In the genomic region with DNA sequence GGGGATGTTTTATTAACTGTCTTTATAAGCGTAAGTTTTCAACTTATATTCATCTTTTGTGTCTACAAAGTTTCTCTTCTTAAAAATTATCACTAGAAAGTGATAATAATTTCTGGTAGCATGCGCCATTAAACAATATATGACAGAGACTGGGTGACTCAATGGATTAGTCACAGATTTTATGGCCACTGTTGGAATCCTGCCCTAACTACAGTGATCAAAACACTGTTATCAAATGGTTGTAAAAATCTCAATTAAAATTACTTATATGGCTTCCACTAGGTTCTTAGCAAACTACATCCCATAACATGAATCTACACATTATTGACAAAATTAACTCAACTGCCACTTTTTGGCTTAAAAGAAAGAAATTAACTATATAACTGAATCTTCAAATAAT, we compare ENCODE assay signal across 28 cellular contexts.
DNase-seq lines count a peak whose midpoint lies in the region; ATAC-seq, FAIRE-seq and TF ChIP-seq lines count a peak whose summit lies in the region.
"Had no signal": no experiment of that assay in that cellular context is flagged by ENCODE, and none has a peak within 500 bp of the region (broad histone marks: within the 10 kb centered on the region; RNA-seq: fewer than 3 reads in every experiment).

No MANE protein-coding gene starts in this region.

- no peaks in the 10 kb centered on the region for H3K79me1 ChIP-seq in mesenchymal stem cell (replicated peaks; ENCODE audit: low read length, poor library complexity, severe bottlenecking)

- H2BK12ac ChIP-seq in mesenchymal stem cell (ENCODE audit: low read length in 2 of 2) = no peak overlapping the region

- H3K9ac ChIP-seq in HCT116 (ENCODE audit: low read length) = no peak overlapping the region
- H3K9ac ChIP-seq in mesenchymal stem cell (ENCODE audit: low read length) = no peak overlapping the region

- TF ChIP-seq POLR2A in HCT116 (IDR thresholded peaks at IDR 0.05; ENCODE audit: borderline replicate concordance, extremely low read depth, insufficient read depth, insufficient read length) = no peak

- CTCF ChIA-PET in HCT116 (lab: Charles Lee) = no interaction called here

- no peaks in the 10 kb centered on the region for H3K9me2 ChIP-seq in HCT116 (ENCODE audit: insufficient read depth)

- no peak overlapping the region for H2AFZ ChIP-seq in HCT116 (ENCODE audit: low read depth, low read length, poor library complexity, severe bottlenecking)
- H2AFZ ChIP-seq in mesenchymal stem cell (ENCODE audit: low read depth, low read length) = no peak overlapping the region
- H2AFZ ChIP-seq: PC-9 had no signal

- no peaks in the 10 kb centered on the region for H3K36me3 ChIP-seq in HCT116 (ENCODE audit: control insufficient read depth in 1 of 2, insufficient read depth in 2 of 2, low read length in 2 of 2)
- no peaks in the 10 kb centered on the region for H3K36me3 ChIP-seq in bronchial epithelial cell (ENCODE audit: control insufficient read depth, insufficient read depth, low read length)
- H3K36me3 ChIP-seq in mesenchymal stem cell (ENCODE audit: control insufficient read depth in 1 of 2, insufficient read depth in 2 of 2, low read depth in 1 of 2, low read length in 2 of 2) = no peaks in the 10 kb centered on the region
- no peaks in the 10 kb centered on the region for H3K36me3 ChIP-seq in aorta (ENCODE audit: control insufficient read depth in 1 of 2, insufficient read depth in 2 of 2, low read length in 1 of 2)
- H3K36me3 ChIP-seq: ovary, transverse colon had no signal

- H3K14ac ChIP-seq in mesenchymal stem cell (ENCODE audit: low read length in 2 of 2) = no peak overlapping the region

- no peaks in the 10 kb centered on the region for H3K36me3 Mint-ChIP-seq in effector memory CD8-positive, alpha-beta T cell (ENCODE audit: insufficient read depth)
- H3K36me3 Mint-ChIP-seq: activated CD4-positive, alpha-beta memory T cell treated with anti-CD3 and anti-CD28 coated beads for 36 hours; CD4-positive, CD25-positive, alpha-beta regulatory T cell; IgD-negative memory B cell; memory B cell; stimulated activated memory B cell treated with anti-CD40 and anti-IgM and Interleukin-4, amounts not matched to agents 10 μg/mL and 1 μg/mL and 100 μg/mL, for 72 hours had no signal

- H2BK15ac ChIP-seq in mesenchymal stem cell (ENCODE audit: low read depth, poor library complexity, severe bottlenecking) = no peak overlapping the region

- H3K9me3 Mint-ChIP-seq in effector memory CD8-positive, alpha-beta T cell = peaks cover 0 to 2% of the 10 kb centered on the region in 2 donors
- H3K9me3 Mint-ChIP-seq: activated CD4-positive, alpha-beta memory T cell treated with anti-CD3 and anti-CD28 coated beads for 36 hours; H9; memory B cell; neural crest cell; stimulated activated memory B cell treated with anti-CD40 and anti-IgM and Interleukin-4, amounts not matched to agents 10 μg/mL and 1 μg/mL and 100 μg/mL, for 72 hours had no signal

- BruUV-seq in HCT116 (replicated peaks; lab: Mats Ljungman, UMichigan) = no TSS peak

- H3K23ac ChIP-seq in mesenchymal stem cell (ENCODE audit: low read length in 2 of 2) = no peak overlapping the region

- POLR2A ChIA-PET in HCT116 (lab: Charles Lee) = no interaction called here

- no peak overlapping the region for H3K4me2 ChIP-seq in HCT116 (ENCODE audit: low read length)
- H3K4me2 ChIP-seq in mesenchymal stem cell (ENCODE audit: low read length, poor library complexity, severe bottlenecking) = no peak overlapping the region
- H3K4me2 ChIP-seq: PC-9 had no signal

- RAD21 ChIA-PET in HCT116 (lab: Charles Lee; ENCODE audit: low non-redundant PET in 1 of 2, low total read pairs in 2 of 2, uncharacterized antibody in 2 of 2, unreplicated experiment in 2 of 2) = no interaction called here

- intact Hi-C loops in HCT116 (cut with micrococcal nuclease) = no loop called here
- intact Hi-C loops in aorta (cut with DNase I) = no loop called here

- no peak overlapping the region for H4K8ac ChIP-seq in mesenchymal stem cell (ENCODE audit: low read length)

- H4K20me1 ChIP-seq in HCT116 (ENCODE audit: insufficient read depth) = no peaks in the 10 kb centered on the region

- no peaks in the 10 kb centered on the region for H3K27me3 Mint-ChIP-seq in effector memory CD8-positive, alpha-beta T cell
- H3K27me3 Mint-ChIP-seq: activated CD4-positive, alpha-beta memory T cell treated with anti-CD3 and anti-CD28 coated beads for 36 hours; CD4-positive, CD25-positive, alpha-beta regulatory T cell; IgD-negative memory B cell; memory B cell; stimulated activated memory B cell treated with anti-CD40 and anti-IgM and Interleukin-4, amounts not matched to agents 10 μg/mL and 1 μg/mL and 100 μg/mL, for 72 hours had no signal

- no peaks in the 10 kb centered on the region for H3K4me1 ChIP-seq in HCT116 (ENCODE audit: control insufficient read depth in 1 of 2, insufficient read depth in 2 of 2, low read length in 2 of 2)
- no peaks in the 10 kb centered on the region for H3K4me1 ChIP-seq in mesenchymal stem cell (ENCODE audit: control insufficient read depth, insufficient read depth, low read depth, low read length)
- H3K4me1 ChIP-seq in aorta (ENCODE audit: control insufficient read depth in 1 of 2, insufficient read depth in 2 of 2, low read length in 2 of 2) = no peaks in the 10 kb centered on the region
- H3K4me1 ChIP-seq: transverse colon had no signal

- no peak overlapping the region for H3K27ac Mint-ChIP-seq in effector memory CD8-positive, alpha-beta T cell
- H3K27ac Mint-ChIP-seq: activated CD4-positive, alpha-beta memory T cell treated with anti-CD3 and anti-CD28 coated beads for 36 hours; activated T-cell treated with anti-CD3 and anti-CD28 coated beads, Interleukin-2, amount 50 U/mL, for 72 hours; CD4-positive, CD25-positive, alpha-beta regulatory T cell; H9; IgD-negative memory B cell; immature natural killer cell; memory B cell; stimulated activated memory B cell treated with anti-CD40 and anti-IgM and Interleukin-4, amounts not matched to agents 10 μg/mL and 1 μg/mL and 100 μg/mL, for 72 hours had no signal

- no peak overlapping the region for H2BK120ac ChIP-seq in mesenchymal stem cell (ENCODE audit: low read depth, low read length)

- FAIRE-seq in bronchial epithelial cell (lab: Jason Lieb, UNC) = no peak
- FAIRE-seq: GM18507 had no signal

- TF ChIP-seq RAD21 in HCT116 (IDR thresholded peaks at IDR 0.05; ENCODE audit: low read depth) = no peak

- H3K27ac ChIP-seq in HCT116 (ENCODE audit: low read depth, low read length) (no peak overlapping the region), mesenchymal stem cell (ENCODE audit: low read length, poor library complexity, severe bottlenecking) (no peak overlapping the region), aorta (ENCODE audit: low read depth in 1 of 2, low read length in 2 of 2) (no peak overlapping the region)
- H3K27ac ChIP-seq: body of pancreas, ovary, PC-9, transverse colon had no signal

- WGBS in mesenchymal stem cell = no CpG with 5 or more reads among the region's 2 CpGs
- 89 to 91% methylated on average over 2 of the region's 2 CpGs for WGBS in aorta, 2 donors

- H3K4me3 Mint-ChIP-seq in effector memory CD8-positive, alpha-beta T cell = no peak overlapping the region
- H3K4me3 Mint-ChIP-seq: activated CD4-positive, alpha-beta memory T cell treated with anti-CD3 and anti-CD28 coated beads for 36 hours; activated T-cell treated with anti-CD3 and anti-CD28 coated beads, Interleukin-2, amount 50 U/mL, for 72 hours; CD4-positive, CD25-positive, alpha-beta regulatory T cell; H9; IgD-negative memory B cell; immature natural killer cell; memory B cell; neural crest cell; stimulated activated memory B cell treated with anti-CD40 and anti-IgM and Interleukin-4, amounts not matched to agents 10 μg/mL and 1 μg/mL and 100 μg/mL, for 72 hours had no signal

- no peak overlapping the region for H3K4ac ChIP-seq in mesenchymal stem cell (ENCODE audit: low read depth in 1 of 2, low read length in 2 of 2)

- TF ChIP-seq CTCF in HCT116 (IDR thresholded peaks at IDR 0.05 in 2 of 3, conservative IDR thresholded peaks at IDR 0.05 in 1 of 3; ENCODE audit: borderline replicate concordance in 1 of 3, insufficient read depth in 1 of 3, low read depth in 2 of 3, low read length in 2 of 3) = no peak
- TF ChIP-seq CTCF in bronchial epithelial cell (IDR thresholded peaks at IDR 0.05; ENCODE audit: insufficient read depth, low read length, severe bottlenecking) = no peak

- peak; percentile 3 for DNase-seq in HCT116 (ENCODE audit: low read depth, low spot score)
- DNase-seq in HT-29 (ENCODE audit: low spot score) = peak; percentile 69
- DNase-seq in bronchial epithelial cell (ENCODE audit: low read depth) = peak; percentile 12
- peak; percentile 42 for DNase-seq in mesenchymal stem cell
- no peak for DNase-seq in effector memory CD8-positive, alpha-beta T cell
- no peak for DNase-seq in aorta
- DNase-seq in ureter (ENCODE audit: low spot score) = no peak
- DNase-seq: activated CD4-positive, alpha-beta memory T cell treated with anti-CD3 and anti-CD28 coated beads for 36 hours; activated CD4-positive, CD25-positive, alpha-beta regulatory T cell treated with anti-CD3 and anti-CD28 coated beads, Interleukin-2, amount 50 U/mL, for 72 hours; activated naive CD4-positive, alpha-beta T cell treated with Interleukin-2 at 50 U/mL for 16 hours; activated T-cell treated with anti-CD3 and anti-CD28 coated beads, Interleukin-2, amount 50 U/mL, for 72 hours; body of pancreas; CD4-positive, CD25-positive, alpha-beta regulatory T cell; H9; hypothalamus; immature natural killer cell; NCI-H1930; NK-92 treated with Interleukin-12 subunit alpha and Interleukin-12 subunit beta, amount 100 ng/mL, for 24 hours; ovary; PC-9; transverse colon had no signal

- no peak overlapping the region for H3K4me3 ChIP-seq in HCT116 (replicated peaks in 1 of 2; ENCODE audit: low read depth in 1 of 2, low read length in 2 of 2)
- no peak overlapping the region for H3K4me3 ChIP-seq in bronchial epithelial cell (ENCODE audit: low read depth, low read length)
- no peak overlapping the region for H3K4me3 ChIP-seq in mesenchymal stem cell (ENCODE audit: insufficient read depth in 1 of 2, low read depth in 1 of 2, low read length in 2 of 2)
- H3K4me3 ChIP-seq in aorta (ENCODE audit: low read length in 2 of 2) = no peak overlapping the region
- H3K4me3 ChIP-seq: body of pancreas, ovary, PC-9, transverse colon had no signal

- no peaks in the 10 kb centered on the region for H3K4me1 Mint-ChIP-seq in effector memory CD8-positive, alpha-beta T cell (ENCODE audit: low read depth in 2 of 2)
- H3K4me1 Mint-ChIP-seq: CD4-positive, CD25-positive, alpha-beta regulatory T cell; IgD-negative memory B cell; immature natural killer cell; memory B cell; stimulated activated memory B cell treated with anti-CD40 and anti-IgM and Interleukin-4, amounts not matched to agents 10 μg/mL and 1 μg/mL and 100 μg/mL, for 72 hours had no signal

- H3K18ac ChIP-seq in mesenchymal stem cell (ENCODE audit: low read depth in 1 of 2, low read length in 2 of 2) = no peak overlapping the region

- no peak overlapping the region for H2AK5ac ChIP-seq in mesenchymal stem cell (ENCODE audit: low read length, severe bottlenecking)

- no peaks in the 10 kb centered on the region for H3K79me2 ChIP-seq in HCT116 (ENCODE audit: insufficient read depth, low read length)

- H2BK5ac ChIP-seq in mesenchymal stem cell (ENCODE audit: low read depth, low read length, poor library complexity, severe bottlenecking) = no peak overlapping the region

- H3K27me3 ChIP-seq in HCT116 (ENCODE audit: insufficient read depth, low read length) = no peaks in the 10 kb centered on the region
- H3K27me3 ChIP-seq in bronchial epithelial cell (ENCODE audit: control insufficient read depth, insufficient read depth, low read length) = no peaks in the 10 kb centered on the region
- no peaks in the 10 kb centered on the region for H3K27me3 ChIP-seq in mesenchymal stem cell (ENCODE audit: control insufficient read depth in 1 of 2, insufficient read depth in 1 of 2, low read length in 2 of 2)
- H3K27me3 ChIP-seq in aorta (ENCODE audit: control insufficient read depth in 1 of 2, insufficient read depth in 2 of 2, low read length in 1 of 2) = no peaks in the 10 kb centered on the region
- H3K27me3 ChIP-seq: body of pancreas, ovary, transverse colon had no signal

- ATAC-seq in HCT116 (no peak), aorta (ENCODE audit: low FRiP score) (no peak)
- ATAC-seq in effector memory CD8-positive, alpha-beta T cell (replicated peaks) = no peak
- ATAC-seq: activated T-cell treated with anti-CD3 and anti-CD28 coated beads, Interleukin-2, amount 50 U/mL, for 72 hours; body of pancreas; left lobe of liver; Right ventricle myocardium inferior; stimulated activated memory B cell treated with anti-CD40 and anti-IgM and Interleukin-4, amounts not matched to agents 10 μg/mL and 1 μg/mL and 100 μg/mL, for 72 hours had no signal

- H3K9me3 ChIP-seq in HCT116 (ENCODE audit: control insufficient read depth in 1 of 2, insufficient read depth in 1 of 2, low read depth in 1 of 2, low read length in 2 of 2) = no peaks in the 10 kb centered on the region
- H3K9me3 ChIP-seq in mesenchymal stem cell (ENCODE audit: control insufficient read depth, low read length) = no peaks in the 10 kb centered on the region
- H3K9me3 ChIP-seq in aorta (ENCODE audit: control insufficient read depth, low read length) = no peaks in the 10 kb centered on the region
- H3K9me3 ChIP-seq: body of pancreas, ovary, transverse colon had no signal

- no peak overlapping the region for H4K91ac ChIP-seq in mesenchymal stem cell (ENCODE audit: low read length)

Comparison
In these comparisons a context has a peak if more than half of its experiments do, and no peak if none do; other contexts are left out.
1. DNase-seq: peak in HCT116 (single experiment), HT-29 (single experiment), bronchial epithelial cell (single experiment) and mesenchymal stem cell (single experiment); none in effector memory CD8-positive, alpha-beta T cell (0 of 3), aorta (0 of 2) and ureter (single experiment).